In genomic region chr11:7437706-7438105, GRCh38 we compare ENCODE assay signal across 19 cellular contexts. TPM values are rescaled to one million over a fixed set of nuclear protein-coding genes. Genes with fewer than 3 reads are reported as not detected.
"Had no signal": no experiment of that assay in that cellular context is flagged by ENCODE, and none has a peak within 500 bp of the region (broad histone marks: within the 10 kb centered on the region; RNA-seq: fewer than 3 reads in every experiment).

No MANE protein-coding gene starts in this region.

- H3K9me3 Mint-ChIP-seq: activated naive CD4-positive, alpha-beta T cell treated with anti-CD3 and anti-CD28 coated beads for 36 hours; brain; endodermal cell; naive thymus-derived CD8-positive, alpha-beta T cell; T-cell; WTC11 had no signal

- DNase-seq: activated CD4-positive, alpha-beta T cell treated with anti-CD3 and anti-CD28 coated beads for 48 hours; activated CD8-positive, alpha-beta memory T cell treated with anti-CD3 and anti-CD28 coated beads for 24 hours; activated naive CD4-positive, alpha-beta T cell treated with anti-CD3 and anti-CD28 coated beads for 36 hours; cerebellar nuclear complex; endodermal cell; foreskin fibroblast; head of caudate nucleus; mucosa of descending colon; naive thymus-derived CD8-positive, alpha-beta T cell; nucleus accumbens; psoas muscle; right lobe of liver; stimulated activated CD4-positive, alpha-beta T cell treated with anti-CD3 and anti-CD28 coated beads, Interleukin-2, amount 100 ng/mL, for 24 hours; stimulated activated naive CD4-positive, alpha-beta T cell treated with Interleukin-2 at 50 U/mL for 16 hours; T-cell had no signal

- H3K9me3 ChIP-seq: mucosa of descending colon, psoas muscle, right lobe of liver had no signal

- H3K4me1 ChIP-seq: psoas muscle, right lobe of liver had no signal

- H3K4me3 ChIP-seq: mucosa of descending colon, psoas muscle, right lobe of liver had no signal

- H3K27ac Mint-ChIP-seq: activated naive CD4-positive, alpha-beta T cell treated with anti-CD3 and anti-CD28 coated beads for 36 hours; brain; endodermal cell; type B pancreatic cell; WTC11 had no signal

- H3K36me3 ChIP-seq: right lobe of liver had no signal

- H3K27me3 ChIP-seq: right lobe of liver had no signal

- H3K27me3 Mint-ChIP-seq: naive thymus-derived CD8-positive, alpha-beta T cell; T-cell had no signal

- H3K36me3 Mint-ChIP-seq: brain, T-cell, type B pancreatic cell, WTC11 had no signal

- H3K4me3 Mint-ChIP-seq: activated naive CD4-positive, alpha-beta T cell treated with anti-CD3 and anti-CD28 coated beads for 36 hours; brain; endodermal cell; naive thymus-derived CD8-positive, alpha-beta T cell; type B pancreatic cell; WTC11 had no signal

- ATAC-seq: mucosa of descending colon; naive thymus-derived CD8-positive, alpha-beta T cell; psoas muscle; right lobe of liver; T-cell; WTC11 had no signal

- H3K27ac ChIP-seq: psoas muscle, right lobe of liver had no signal

RNA-seq across cellular contexts. Expression of gene OLFML1, which starts 47.6 kb away (rescaled TPM):
- total RNA-seq: activated naive CD4-positive, alpha-beta T cell treated with anti-CD3 and anti-CD28 coated beads for 36 hours; dermis microvascular lymphatic vessel endothelial cell; naive thymus-derived CD8-positive, alpha-beta T cell; WTC11 had no signal
